Comparison of ENCODE assay signal across 1 cellular context in genomic region chr1:17207966-17208418, GRCh38.
TF ChIP-seq lines count a peak whose summit lies in the region.

No MANE protein-coding gene starts in this region.

TF ChIP-seq in A549, 52 proteins besides CTCF, POLR2A, EP300 and RAD21 (continued from another document):
- TF ChIP-seq REST (IDR thresholded peaks at IDR 0.05) (no peak), RFX5 (IDR thresholded peaks at IDR 0.05) (no peak), CHD2 (IDR thresholded peaks at IDR 0.05; ENCODE audit: low read length, partially characterized antibody) (no peak), HES2 (IDR thresholded peaks at IDR 0.05) (no peak), HOXB5 (CRISPR knock-in tag; IDR thresholded peaks at IDR 0.05) (no peak), JUNB (IDR thresholded peaks at IDR 0.05) (peak; percentile 41; the same call in 1 of the 2 replicates), NR3C1 (IDR thresholded peaks at IDR 0.05) (no peak), CHD4 (IDR thresholded peaks at IDR 0.05; ENCODE audit: borderline replicate concordance) (no peak), USF2 (IDR thresholded peaks at IDR 0.05) (no peak), SMC3 (IDR thresholded peaks at IDR 0.05) (no peak; the same call in 2 of the 3 replicates), MAZ (IDR thresholded peaks at IDR 0.05; ENCODE audit: borderline replicate concordance, low read depth, low read length) (no peak), HDAC2 (IDR thresholded peaks at IDR 0.05) (no peak), RCOR1 (IDR thresholded peaks at IDR 0.05; ENCODE audit: low read depth, low read length) (no peak), ZSCAN20 (CRISPR knock-in tag; IDR thresholded peaks at IDR 0.05) (no peak)
TF ChIP-seq in A549: peak in this region for 4.
